ENCODE assay signal across 13 cellular contexts in genomic region chr3:138943724-138944131, GRCh38. TPM values are rescaled to one million over a fixed set of nuclear protein-coding genes. Genes with fewer than 3 reads are reported as not detected.
DNase-seq lines count a peak whose midpoint lies in the region; ATAC-seq and TF ChIP-seq lines count a peak whose summit lies in the region.
"Had no signal": no experiment of that assay in that cellular context is flagged by ENCODE, and none has a peak within 500 bp of the region (broad histone marks: within the 10 kb centered on the region; RNA-seq: fewer than 3 reads in every experiment).

No MANE protein-coding gene starts in this region.

- no peaks in the 10 kb centered on the region for H3K4me1 ChIP-seq in OCI-LY7 (ENCODE audit: insufficient read depth, low read length, poor library complexity, severe bottlenecking)

- no peaks in the 10 kb centered on the region for H3K9me3 Mint-ChIP-seq in effector memory CD8-positive, alpha-beta T cell
- H3K9me3 Mint-ChIP-seq in naive thymus-derived CD8-positive, alpha-beta T cell, result no peaks in the 10 kb centered on the region

- no peaks in the 10 kb centered on the region for H3K79me2 ChIP-seq in OCI-LY7 (ENCODE audit: insufficient read depth, low read depth, low read length)

- no peaks in the 10 kb centered on the region for H3K9me2 ChIP-seq in OCI-LY7 (ENCODE audit: insufficient read depth, low read length)

- H3K9me3 ChIP-seq in OCI-LY7 (ENCODE audit: low read length), result no peaks in the 10 kb centered on the region
- H3K9me3 ChIP-seq: adrenal gland, thoracic aorta had no signal

- no peak for TF ChIP-seq CTCF in OCI-LY7 (conservative IDR thresholded peaks at IDR 0.05; ENCODE audit: low read length)

- H3K4me3 Mint-ChIP-seq in effector memory CD8-positive, alpha-beta T cell, result peak overlapping the region; percentile 20 to 54
- H3K4me3 Mint-ChIP-seq in naive thymus-derived CD8-positive, alpha-beta T cell, result peak overlapping the region; percentile 40 to 98 (median 86)

- H3K36me3 ChIP-seq in OCI-LY7 (ENCODE audit: insufficient read depth, low read length), result no peaks in the 10 kb centered on the region
- H3K36me3 ChIP-seq: adrenal gland, thoracic aorta had no signal

- BruUV-seq in OCI-LY7 (replicated peaks; lab: Mats Ljungman, UMichigan), result no TSS peak

- DNase-seq in DMS53 treated with DMSO at 0.1 percent for 48 hours (lab: John Stamatoyannopoulos, UW; ENCODE audit: unreplicated experiment) (peak; percentile 22), OCI-LY7 (ENCODE audit: low spot score) (no peak), NCI-H1092 (lab: John Stamatoyannopoulos, UW) (no peak), SKM-1 treated with dmso at 0.1 percent for 144 hours (lab: John Stamatoyannopoulos, UW; ENCODE audit: unreplicated experiment) (no peak), NCI-H1694 (lab: John Stamatoyannopoulos, UW) (no peak), T-helper 9 cell (no peak)
- no peak for DNase-seq in effector memory CD8-positive, alpha-beta T cell
- peak in 1 of 10 donors; percentile 39 for DNase-seq in naive thymus-derived CD8-positive, alpha-beta T cell
- DNase-seq: adrenal gland, GOT3, NCI-H526 treated with DMSO at 0.1 percent for 48 hours had no signal

- ATAC-seq in effector memory CD8-positive, alpha-beta T cell (replicated peaks), result no peak
- peak in 1 of 2 donors; percentile 41 for ATAC-seq in naive thymus-derived CD8-positive, alpha-beta T cell

- CTCF ChIA-PET in OCI-LY7 (lab: Charles Lee; ENCODE audit: unreplicated experiment), result no interaction called here

- H3K27me3 Mint-ChIP-seq in effector memory CD8-positive, alpha-beta T cell, result peaks cover 81 to 89% of the 10 kb centered on the region in 2 donors
- peaks cover 49 to 84% (median 68%) of the 10 kb centered on the region in 5 donors for H3K27me3 Mint-ChIP-seq in naive thymus-derived CD8-positive, alpha-beta T cell

- POLR2A ChIA-PET in OCI-LY7 (lab: Charles Lee), result interaction anchor here (0.8 kb wide), 1 partner anchor 20 kb away, joined by 3 read pairs; no protein-coding TSS in a partner anchor
- POLR2A ChIA-PET in naive thymus-derived CD8-positive, alpha-beta T cell (lab: Charles Lee), result no interaction called here

- H3K4me3 ChIP-seq in OCI-LY7 (ENCODE audit: low read depth, low read length, poor library complexity, severe bottlenecking), result no peak overlapping the region

- no peaks in the 10 kb centered on the region for H4K20me1 ChIP-seq in OCI-LY7 (ENCODE audit: insufficient read depth, low read length)

- H3K4me1 Mint-ChIP-seq in effector memory CD8-positive, alpha-beta T cell (ENCODE audit: low read depth in 2 of 2), result peaks cover 15 to 18% of the 10 kb centered on the region in 2 donors
- peaks cover 10 to 43% (median 35%) of the 10 kb centered on the region in 4 donors for H3K4me1 Mint-ChIP-seq in naive thymus-derived CD8-positive, alpha-beta T cell

- H2AFZ ChIP-seq in OCI-LY7 (ENCODE audit: low read length), result peak overlapping the region; percentile 30; the same call in 1 of the 2 replicates

- H3K36me3 Mint-ChIP-seq in effector memory CD8-positive, alpha-beta T cell (ENCODE audit: insufficient read depth), result no peaks in the 10 kb centered on the region
- peaks cover 0 to 5% (median 0%) of the 10 kb centered on the region in 3 donors for H3K36me3 Mint-ChIP-seq in naive thymus-derived CD8-positive, alpha-beta T cell

- H3K4me2 ChIP-seq in OCI-LY7 (ENCODE audit: low read length), result no peak overlapping the region

- no peak overlapping the region for H3K27ac Mint-ChIP-seq in effector memory CD8-positive, alpha-beta T cell
- no peak overlapping the region for H3K27ac Mint-ChIP-seq in naive thymus-derived CD8-positive, alpha-beta T cell

- H3K27ac ChIP-seq in OCI-LY7 (ENCODE audit: low read depth, low read length, poor library complexity, severe bottlenecking), result no peak overlapping the region
- H3K27ac ChIP-seq: adrenal gland, SK-N-MC had no signal

- intact Hi-C loops in OCI-LY7 (cut with micrococcal nuclease; ENCODE audit: unreplicated experiment), result no loop called here

RNA-seq across cellular contexts. Expression of gene FOXL2, which starts 3.2 kb away (rescaled TPM):
- total RNA-seq in OCI-LY7 (2014; rRNA removed; shearing (Covaris generic)), result not detected in 2 replicates
- total RNA-seq in OCI-LY7 (2022), result not detected in 2 replicates
- not detected for total RNA-seq in naive thymus-derived CD8-positive, alpha-beta T cell
- not detected for polyA plus RNA-seq in naive thymus-derived CD8-positive, alpha-beta T cell
- total RNA-seq: thoracic aorta had no signal

RNA-seq across cellular contexts. Expression of gene FOXL2NB, which starts 3.3 kb away (rescaled TPM):
- total RNA-seq in OCI-LY7 (2014; rRNA removed; shearing (Covaris generic)), result not detected in 2 replicates
- not detected in 2 replicates for total RNA-seq in OCI-LY7 (2022)
- total RNA-seq in naive thymus-derived CD8-positive, alpha-beta T cell, result not detected
- not detected for polyA plus RNA-seq in naive thymus-derived CD8-positive, alpha-beta T cell
- total RNA-seq: thoracic aorta had no signal
